In the genomic region with DNA sequence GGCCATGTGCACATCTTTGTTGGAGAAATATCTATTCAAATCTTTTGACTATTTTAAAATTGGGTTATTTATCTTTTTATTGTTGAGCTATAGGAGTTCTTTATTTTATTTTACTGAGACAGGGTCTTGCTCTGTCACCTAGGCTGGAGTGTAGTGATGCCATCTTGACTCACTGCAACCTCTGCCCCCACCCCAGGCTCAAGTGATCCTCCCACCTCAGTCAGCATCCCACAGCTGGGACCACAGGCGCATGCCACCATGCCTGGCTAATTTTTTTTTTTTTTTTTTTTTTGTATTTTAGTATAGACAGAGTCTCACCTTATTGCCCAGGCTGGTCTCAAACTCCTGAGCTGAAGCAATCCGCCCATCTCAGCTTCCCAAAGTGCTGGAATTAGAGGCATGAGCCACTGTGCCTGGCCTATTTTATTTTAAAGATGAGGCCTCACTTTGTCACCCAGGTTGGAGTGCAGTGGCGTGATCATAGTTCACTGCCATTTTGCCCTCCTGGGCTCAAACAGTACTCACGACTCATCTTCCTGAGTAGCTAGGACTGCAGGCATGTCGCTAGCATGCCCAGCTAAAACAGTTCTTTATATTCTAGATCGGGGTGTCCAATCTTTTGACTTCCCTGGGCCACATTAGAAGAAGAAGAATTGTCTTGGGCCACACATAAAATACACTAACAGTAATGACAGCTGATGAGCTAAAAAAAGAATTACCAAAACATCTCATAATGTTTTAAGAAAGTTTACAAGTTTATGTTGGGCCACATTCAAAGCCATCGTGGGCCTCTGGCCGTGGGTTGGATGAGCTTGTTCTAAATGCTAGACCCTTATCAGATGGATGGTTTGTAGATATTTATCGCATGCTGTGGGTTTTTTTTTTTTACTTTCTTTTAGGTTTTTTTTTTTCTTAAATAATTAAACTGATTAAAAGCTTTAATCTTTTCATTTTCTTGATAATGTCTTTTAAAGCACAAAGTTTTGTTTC, we compare ENCODE assay signal across 2 cellular contexts.
TF ChIP-seq lines count a peak whose summit lies in the region.

No MANE protein-coding gene starts in this region.

TF ChIP-seq in HEK293, 187 proteins besides CTCF, POLR2A, EP300 and RAD21 (continued from another document and continues in another):
- TF ChIP-seq, protein P1, sequence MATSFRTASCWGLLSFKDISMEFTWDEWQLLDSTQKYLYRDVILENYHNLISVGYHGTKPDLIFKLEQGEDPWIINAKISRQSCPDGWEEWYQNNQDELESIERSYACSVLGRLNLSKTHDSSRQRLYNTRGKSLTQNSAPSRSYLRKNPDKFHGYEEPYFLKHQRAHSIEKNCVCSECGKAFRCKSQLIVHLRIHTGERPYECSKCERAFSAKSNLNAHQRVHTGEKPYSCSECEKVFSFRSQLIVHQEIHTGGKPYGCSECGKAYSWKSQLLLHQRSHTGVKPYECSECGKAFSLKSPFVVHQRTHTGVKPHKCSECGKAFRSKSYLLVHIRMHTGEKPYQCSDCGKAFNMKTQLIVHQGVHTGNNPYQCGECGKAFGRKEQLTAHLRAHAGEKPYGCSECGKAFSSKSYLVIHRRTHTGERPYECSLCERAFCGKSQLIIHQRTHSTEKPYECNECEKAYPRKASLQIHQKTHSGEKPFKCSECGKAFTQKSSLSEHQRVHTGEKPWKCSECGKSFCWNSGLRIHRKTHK (tag by site-specific recombination; IDR thresholded peaks at IDR 0.05) = no peak
- TF ChIP-seq ZNF623 (tag by site-specific recombination; IDR thresholded peaks at IDR 0.05) (no peak), ZNF514 (tag by site-specific recombination; IDR thresholded peaks at IDR 0.05) (no peak), ZNF639 (tag by site-specific recombination; IDR thresholded peaks at IDR 0.05) (no peak), ZNF423 (tag by site-specific recombination; IDR thresholded peaks at IDR 0.05) (no peak), EGR2 (tag by site-specific recombination; IDR thresholded peaks at IDR 0.05; ENCODE audit: low read depth) (peak; percentile 64; the same call in 1 of the 2 replicates), SCRT2 (tag by site-specific recombination; IDR thresholded peaks at IDR 0.05) (no peak), ZNF701 (tag by site-specific recombination; IDR thresholded peaks at IDR 0.05) (no peak), MEIS1 (CRISPR knock-in tag; IDR thresholded peaks at IDR 0.05; ENCODE audit: borderline replicate concordance) (no peak), ZNF19 (tag by site-specific recombination; IDR thresholded peaks at IDR 0.05; ENCODE audit: low read depth) (no peak), ZNF571 (tag by site-specific recombination; IDR thresholded peaks at IDR 0.05) (no peak), ZFHX2 (tag by site-specific recombination; conservative IDR thresholded peaks at IDR 0.05) (peak; percentile 42; the same call in 1 of the 2 replicates), ZNF473 (tag by site-specific recombination; IDR thresholded peaks at IDR 0.05) (no peak), YY1 (tag by site-specific recombination; IDR thresholded peaks at IDR 0.05) (no peak), ZNF549 (tag by site-specific recombination; IDR thresholded peaks at IDR 0.05) (no peak), ZNF548 (tag by site-specific recombination; IDR thresholded peaks at IDR 0.05) (no peak), MYNN (tag by site-specific recombination; IDR thresholded peaks at IDR 0.05; ENCODE audit: borderline replicate concordance) (no peak), WT1 (tag by site-specific recombination; IDR thresholded peaks at IDR 0.05) (no peak), RBAK (tag by site-specific recombination; IDR thresholded peaks at IDR 0.05) (no peak), ZNF335 (tag by site-specific recombination; conservative IDR thresholded peaks at IDR 0.05) (peak; percentile 85)
- TF ChIP-seq, protein P2, sequence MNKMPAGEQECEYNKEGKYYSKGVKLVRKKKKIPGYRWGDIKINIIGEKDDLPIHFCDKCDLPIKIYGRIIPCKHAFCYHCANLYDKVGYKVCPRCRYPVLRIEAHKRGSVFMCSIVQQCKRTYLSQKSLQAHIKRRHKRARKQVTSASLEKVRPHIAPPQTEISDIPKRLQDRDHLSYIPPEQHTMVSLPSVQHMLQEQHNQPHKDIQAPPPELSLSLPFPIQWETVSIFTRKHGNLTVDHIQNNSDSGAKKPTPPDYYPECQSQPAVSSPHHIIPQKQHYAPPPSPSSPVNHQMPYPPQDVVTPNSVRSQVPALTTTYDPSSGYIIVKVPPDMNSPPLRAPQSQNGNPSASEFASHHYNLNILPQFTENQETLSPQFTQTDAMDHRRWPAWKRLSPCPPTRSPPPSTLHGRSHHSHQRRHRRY (tag by site-specific recombination; IDR thresholded peaks at IDR 0.05) = no peak
- TF ChIP-seq, protein P3, sequence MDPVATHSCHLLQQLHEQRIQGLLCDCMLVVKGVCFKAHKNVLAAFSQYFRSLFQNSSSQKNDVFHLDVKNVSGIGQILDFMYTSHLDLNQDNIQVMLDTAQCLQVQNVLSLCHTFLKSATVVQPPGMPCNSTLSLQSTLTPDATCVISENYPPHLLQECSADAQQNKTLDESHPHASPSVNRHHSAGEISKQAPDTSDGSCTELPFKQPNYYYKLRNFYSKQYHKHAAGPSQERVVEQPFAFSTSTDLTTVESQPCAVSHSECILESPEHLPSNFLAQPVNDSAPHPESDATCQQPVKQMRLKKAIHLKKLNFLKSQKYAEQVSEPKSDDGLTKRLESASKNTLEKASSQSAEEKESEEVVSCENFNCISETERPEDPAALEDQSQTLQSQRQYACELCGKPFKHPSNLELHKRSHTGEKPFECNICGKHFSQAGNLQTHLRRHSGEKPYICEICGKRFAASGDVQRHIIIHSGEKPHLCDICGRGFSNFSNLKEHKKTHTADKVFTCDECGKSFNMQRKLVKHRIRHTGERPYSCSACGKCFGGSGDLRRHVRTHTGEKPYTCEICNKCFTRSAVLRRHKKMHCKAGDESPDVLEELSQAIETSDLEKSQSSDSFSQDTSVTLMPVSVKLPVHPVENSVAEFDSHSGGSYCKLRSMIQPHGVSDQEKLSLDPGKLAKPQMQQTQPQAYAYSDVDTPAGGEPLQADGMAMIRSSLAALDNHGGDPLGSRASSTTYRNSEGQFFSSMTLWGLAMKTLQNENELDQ (tag by site-specific recombination; IDR thresholded peaks at IDR 0.05; ENCODE audit: low read depth) = no peak
- TF ChIP-seq, protein P4, sequence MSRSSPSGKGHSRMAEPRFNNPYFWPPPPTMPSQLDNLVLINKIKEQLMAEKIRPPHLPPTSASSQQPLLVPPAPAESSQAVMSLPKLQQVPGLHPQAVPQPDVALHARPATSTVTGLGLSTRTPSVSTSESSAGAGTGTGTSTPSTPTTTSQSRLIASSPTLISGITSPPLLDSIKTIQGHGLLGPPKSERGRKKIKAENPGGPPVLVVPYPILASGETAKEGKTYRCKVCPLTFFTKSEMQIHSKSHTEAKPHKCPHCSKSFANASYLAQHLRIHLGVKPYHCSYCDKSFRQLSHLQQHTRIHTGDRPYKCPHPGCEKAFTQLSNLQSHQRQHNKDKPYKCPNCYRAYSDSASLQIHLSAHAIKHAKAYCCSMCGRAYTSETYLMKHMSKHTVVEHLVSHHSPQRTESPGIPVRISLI (tag by site-specific recombination; IDR thresholded peaks at IDR 0.05) = 0 out of 2 replicates have a peak, but pooled peaks have one; percentile 11

TF ChIP-seq in WTC11, 78 proteins besides CTCF, POLR2A, EP300 and RAD21 (continued from another document):
- no peak for TF ChIP-seq ZNF263 (CRISPR knock-in tag; IDR thresholded peaks at IDR 0.05; ENCODE audit: low read depth)
- no peak for TF ChIP-seq ZNF396 (CRISPR knock-in tag; IDR thresholded peaks at IDR 0.05; ENCODE audit: borderline replicate concordance)
- TF ChIP-seq NR2C2 (CRISPR knock-in tag; IDR thresholded peaks at IDR 0.05) = no peak
